In genomic region chr1:90782046-90782445, GRCh38 we compare ENCODE assay signal across 19 cellular contexts.
A peak's percentile ranks its signal among the peaks of the same experiment; 100 is the strongest.
DNase-seq lines count a peak whose midpoint lies in the region; ATAC-seq, FAIRE-seq and TF ChIP-seq lines count a peak whose summit lies in the region.
"Had no signal": no experiment of that assay in that cellular context is flagged by ENCODE, and none has a peak within 500 bp of the region (broad histone marks: within the 10 kb centered on the region; RNA-seq: fewer than 3 reads in every experiment).

No MANE protein-coding gene starts in this region.

- peak; percentile 58 for FAIRE-seq in bronchial epithelial cell (lab: Jason Lieb, UNC)
- FAIRE-seq: A204.1, GM12878, GM19239 had no signal

- no peaks in the 10 kb centered on the region for H3K36me3 ChIP-seq in bronchial epithelial cell (ENCODE audit: control insufficient read depth, insufficient read depth, low read length)
- H3K36me3 ChIP-seq: BE2C, HAP-1 had no signal

- H3K27me3 ChIP-seq in bronchial epithelial cell (ENCODE audit: control insufficient read depth, insufficient read depth, low read length): no peaks in the 10 kb centered on the region
- H3K27me3 ChIP-seq: BE2C had no signal

- DNase-seq in NCI-H1694 (lab: John Stamatoyannopoulos, UW) (peak; percentile 60), NCI-H446 (lab: John Stamatoyannopoulos, UW) (peak; percentile 52 to 75), bronchial epithelial cell (ENCODE audit: low read depth) (no peak), midbrain (lab: John Stamatoyannopoulos, UW) (peak; percentile 27), foreskin fibroblast (no peak)
- DNase-seq: ACHN; BE2C; CD4-positive, CD25-positive, alpha-beta regulatory T cell; CD8-positive, alpha-beta memory T cell; COR-L47; DMS153; DMS79 treated with DMSO at 0.1 percent for 48 hours; GM23248 had no signal

- TF ChIP-seq CTCF in bronchial epithelial cell (IDR thresholded peaks at IDR 0.05; ENCODE audit: insufficient read depth, low read length, severe bottlenecking) (no peak), foreskin fibroblast (IDR thresholded peaks at IDR 0.05; ENCODE audit: low read depth, low read length) (no peak)

- H3K4me3 ChIP-seq in bronchial epithelial cell (ENCODE audit: low read depth, low read length) (no peak overlapping the region), foreskin fibroblast (ENCODE audit: low read depth in 1 of 2, low read length in 2 of 2) (no peak overlapping the region)
- H3K4me3 ChIP-seq: GM12878, GM23248, HAP-1 had no signal

- ATAC-seq in HG03354 (IDR thresholded peaks at IDR 0.05; ENCODE audit: poor library complexity, severe bottlenecking, unreplicated experiment) (no peak), GM18867 (IDR thresholded peaks at IDR 0.05; ENCODE audit: unreplicated experiment) (no peak)
- ATAC-seq: GM12878 had no signal

Comparison
In these comparisons a context has a peak if more than half of its experiments do, and no peak if none do; other contexts are left out.
1. DNase-seq: peak in NCI-H1694 (single experiment), NCI-H446 (2 of 2) and midbrain (single experiment); none in bronchial epithelial cell (single experiment) and foreskin fibroblast (0 of 2).